7 cellular contexts compared by ENCODE assay signal in genomic region chr1:222589462-222590302, GRCh38.
DNase-seq lines count a peak whose midpoint lies in the region; ATAC-seq and TF ChIP-seq lines count a peak whose summit lies in the region.

Gene TAF1A, minus strand, starts transcription at chr1:222589933.

- H3K4me3 ChIP-seq in retinal pigment epithelial cell (ENCODE audit: low read length) = peak within 1 kb of the TSS; percentile 79

- peak; percentile 96 for ATAC-seq in GM18508 (IDR thresholded peaks at IDR 0.05; ENCODE audit: insufficient read depth, unreplicated experiment)
- ATAC-seq in HG02970 (IDR thresholded peaks at IDR 0.05; ENCODE audit: low FRiP score, unreplicated experiment) = peak; percentile 96

- TF ChIP-seq CTCF in retinal pigment epithelial cell (conservative IDR thresholded peaks at IDR 0.05; ENCODE audit: low read depth, low read length) = no peak

- DNase-seq in NCI-H2081 treated with DMSO at 0.1 percent for 48 hours (lab: John Stamatoyannopoulos, UW) (peak; percentile 69), T1000 (lab: John Stamatoyannopoulos, UW) (peak; percentile 56), astrocyte of the hippocampus (ENCODE audit: low read depth, low spot score) (peak; percentile 90), hypothalamus (lab: John Stamatoyannopoulos, UW) (peak; percentile 31 to 92 (median 74)), retinal pigment epithelial cell (ENCODE audit: low read depth) (peak; percentile 43)

Comparison
In these comparisons a context has a peak if more than half of its experiments do, and no peak if none do; other contexts are left out.
1. Peak in every context shown above with its lines: DNase-seq, ATAC-seq and H3K4me3 ChIP-seq.